Comparison of ENCODE assay signal across 8 cellular contexts in the genomic region with DNA sequence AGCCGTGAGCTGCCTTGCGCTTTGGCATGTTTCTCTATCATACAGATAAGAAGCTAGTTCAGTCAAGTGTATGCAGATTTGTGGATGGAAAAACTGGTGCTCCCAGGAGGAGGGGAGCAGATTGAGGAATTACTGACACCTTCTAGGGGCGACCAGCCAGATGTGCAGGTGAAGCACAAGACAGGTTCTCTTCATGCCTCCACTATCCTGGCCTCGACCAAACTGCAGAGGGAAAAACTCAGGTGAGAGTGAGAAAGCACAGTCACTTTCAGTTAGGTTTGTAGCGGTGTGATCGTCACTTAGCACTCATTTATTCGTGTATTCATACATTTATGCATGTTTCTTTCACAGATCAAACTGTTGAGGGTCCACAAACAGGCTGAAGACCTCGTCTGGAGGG.
A peak's percentile ranks its signal among the peaks of the same experiment; 100 is the strongest.
DNase-seq lines count a peak whose midpoint lies in the region; ATAC-seq and TF ChIP-seq lines count a peak whose summit lies in the region.

No MANE protein-coding gene starts in this region.

- no peaks in the 10 kb centered on the region for H3K9me3 ChIP-seq in BLaER1 treated with 17β-estradiol and CSF1 and Interleukin-3, amounts not matched to agents 10 nM and 100 nM (replicated peaks in 1 of 11)
- H3K9me3 ChIP-seq in MM.1S (replicated peaks; ENCODE audit: insufficient read depth, low read length) (no peaks in the 10 kb centered on the region), duodenal mucosa (ENCODE audit: control insufficient read depth in 1 of 2, low read length in 2 of 2) (no peaks in the 10 kb centered on the region)

- H3K9me3 Mint-ChIP-seq in nephron, result no peaks in the 10 kb centered on the region

- DNase-seq in MM.1S, result peak; percentile 25
- DNase-seq in activated CD4-positive, CD25-positive, alpha-beta regulatory T cell treated with anti-CD3 and anti-CD28 coated beads, Interleukin-2, amount 50 U/mL, for 72 hours, result no peak
- DNase-seq in stimulated activated CD4-positive, alpha-beta T cell treated with anti-CD3 and anti-CD28 coated beads, Interleukin-2, amount 100 ng/mL, for 48 hours, result no peak

- ATAC-seq in HG02571 (IDR thresholded peaks at IDR 0.05; ENCODE audit: unreplicated experiment) (no peak), GM18519 (IDR thresholded peaks at IDR 0.05; ENCODE audit: low FRiP score, unreplicated experiment) (no peak)

- TF ChIP-seq CTCF in MM.1S (IDR thresholded peaks at IDR 0.05; ENCODE audit: low read length) (no peak), nephron (IDR thresholded peaks at IDR 0.05; ENCODE audit: unreplicated experiment in 3 of 3) (no peak)

- H3K9me2 ChIP-seq in MM.1S (replicated peaks; ENCODE audit: insufficient read depth, low read length), result no peaks in the 10 kb centered on the region

- H3K79me2 ChIP-seq in MM.1S (ENCODE audit: low read length), result peaks cover 43% of the 10 kb centered on the region

- H3K4me3 ChIP-seq in BLaER1 treated with 17β-estradiol and CSF1 and Interleukin-3, amounts not matched to agents 10 nM and 100 nM, result peak overlapping the region; percentile 76 to 98 (median 89)
- H3K4me3 ChIP-seq in MM.1S (ENCODE audit: low read length) (peak overlapping the region; percentile 94), duodenal mucosa (ENCODE audit: low read depth in 1 of 2, low read length in 2 of 2) (peak overlapping the region; percentile 90 to 92)

- peaks cover 29% of the 10 kb centered on the region for H3K4me1 Mint-ChIP-seq in nephron

- peaks cover 22 to 38% (median 35%) of the 10 kb centered on the region in 11 experiments; a peak in 20 of 22 replicates for H4K20me1 ChIP-seq in BLaER1 treated with 17β-estradiol and CSF1 and Interleukin-3, amounts not matched to agents 10 nM and 100 nM
- peaks cover 4% of the 10 kb centered on the region; the same call in 1 of the 2 replicates for H4K20me1 ChIP-seq in MM.1S (ENCODE audit: insufficient read depth, low read length)

- H3K4me2 ChIP-seq in BLaER1 treated with 17β-estradiol and CSF1 and Interleukin-3, amounts not matched to agents 10 nM and 100 nM, result peak overlapping the region; percentile 88 to 100 (median 99)
- peak overlapping the region; percentile 81 for H3K4me2 ChIP-seq in MM.1S (ENCODE audit: low read depth, low read length)

- no peaks in the 10 kb centered on the region for H3K27me3 ChIP-seq in BLaER1 treated with 17β-estradiol and CSF1 and Interleukin-3, amounts not matched to agents 10 nM and 100 nM
- H3K27me3 ChIP-seq in MM.1S (replicated peaks; ENCODE audit: insufficient read depth, low read length), result no peaks in the 10 kb centered on the region
- no peaks in the 10 kb centered on the region for H3K27me3 ChIP-seq in duodenal mucosa (ENCODE audit: control insufficient read depth in 1 of 2, insufficient read depth in 2 of 2, low read length in 2 of 2)

- peaks cover 6 to 26% (median 10%) of the 10 kb centered on the region in 11 experiments; a peak in 19 of 22 replicates for H3K36me3 ChIP-seq in BLaER1 treated with 17β-estradiol and CSF1 and Interleukin-3, amounts not matched to agents 10 nM and 100 nM
- H3K36me3 ChIP-seq in MM.1S (replicated peaks; ENCODE audit: insufficient read depth, low read length) (no peaks in the 10 kb centered on the region), duodenal mucosa (ENCODE audit: control insufficient read depth in 1 of 2, insufficient read depth in 2 of 2, low read length in 2 of 2) (peaks cover 6 to 13% of the 10 kb centered on the region in 2 donors)

- H3F3A ChIP-seq in MM.1S (ENCODE audit: insufficient read depth, low read length), result peaks cover 25% of the 10 kb centered on the region; the same call in 1 of the 2 replicates

- H3K27ac ChIP-seq in BLaER1 treated with 17β-estradiol and CSF1 and Interleukin-3, amounts not matched to agents 10 nM and 100 nM, result peak overlapping the region; percentile 84 to 94 (median 86); a peak in 21 of 22 replicates
- H3K27ac ChIP-seq in MM.1S (ENCODE audit: low read length), result peak overlapping the region; percentile 66; the same call in 1 of the 2 replicates
- H3K27ac ChIP-seq in duodenal mucosa (ENCODE audit: low read depth, low read length), result peak overlapping the region; percentile 71

- H3K27ac Mint-ChIP-seq in nephron, result peak overlapping the region; percentile 88 to 92 (median 90)

- H3K4me3 Mint-ChIP-seq in nephron, result peak overlapping the region; percentile 88 to 92 (median 91)

- H3K4me1 ChIP-seq in BLaER1 treated with 17β-estradiol and CSF1 and Interleukin-3, amounts not matched to agents 10 nM and 100 nM, result peaks cover 42 to 56% (median 50%) of the 10 kb centered on the region in 10 experiments
- H3K4me1 ChIP-seq in MM.1S (ENCODE audit: low read length) (peaks cover 23% of the 10 kb centered on the region), duodenal mucosa (ENCODE audit: control insufficient read depth in 1 of 2, insufficient read depth in 2 of 2, low read length in 2 of 2) (peaks cover 28 to 35% of the 10 kb centered on the region in 2 donors)

- peak overlapping the region; percentile 86 to 96 (median 90) for H3K9ac ChIP-seq in BLaER1 treated with 17β-estradiol and CSF1 and Interleukin-3, amounts not matched to agents 10 nM and 100 nM
- H3K9ac ChIP-seq in MM.1S (ENCODE audit: low read length) (peak overlapping the region; percentile 90), duodenal mucosa (ENCODE audit: low read depth in 1 of 2, low read length in 2 of 2) (peak overlapping the region; percentile 87 to 98)

- peaks cover 19% of the 10 kb centered on the region for H3K27me3 Mint-ChIP-seq in nephron (ENCODE audit: low read depth)

- H3K36me3 Mint-ChIP-seq in nephron (ENCODE audit: low read depth), result peaks cover 13% of the 10 kb centered on the region

- H2AFZ ChIP-seq in MM.1S (ENCODE audit: low read length), result peak overlapping the region; percentile 85
